ENCODE assay signal across 8 cellular contexts in genomic region chr11:63769044-63769718, GRCh38. TPM values are rescaled to one million over a fixed set of nuclear protein-coding genes. Genes with fewer than 3 reads are reported as not detected.
DNase-seq lines count a peak whose midpoint lies in the region; ATAC-seq and TF ChIP-seq lines count a peak whose summit lies in the region.

No MANE protein-coding gene starts in this region.

- H3K27ac ChIP-seq in HUES48 (ENCODE audit: low read depth, low read length), result peak overlapping the region; percentile 93

- peak overlapping the region; percentile 80 for H3K4me3 ChIP-seq in AG10803 (ENCODE audit: low read length)
- peak overlapping the region; percentile 83 for H3K4me3 ChIP-seq in HUES48 (ENCODE audit: low read depth, low read length)
- H3K4me3 ChIP-seq in fibroblast of pulmonary artery (replicated peaks; ENCODE audit: low read depth, low read length), result peak overlapping the region; percentile 86

- TF ChIP-seq POLR2A in GM18951 (IDR thresholded peaks at IDR 0.05; ENCODE audit: extremely low read depth, insufficient read depth, insufficient read length), result peak; percentile 34

- H3K9ac ChIP-seq in HUES48 (ENCODE audit: low read depth, low read length), result peak overlapping the region; percentile 26; the same call in 1 of the 2 replicates

- H3K9me3 ChIP-seq in HUES48 (ENCODE audit: control insufficient read depth, insufficient read depth, low read length), result no peaks in the 10 kb centered on the region

- peak; percentile 26 for ATAC-seq in omental fat pad (ENCODE audit: low FRiP score)

- peak; percentile 40 for DNase-seq in AG10803 (ENCODE audit: low read depth)
- DNase-seq in activated T-cell treated with anti-CD3 and anti-CD28 coated beads for 4 hours, result peak; percentile 30
- DNase-seq in fibroblast of pulmonary artery (ENCODE audit: low read depth), result peak; percentile 30
- no peak for DNase-seq in omental fat pad (ENCODE audit: low spot score)
- DNase-seq in putamen (ENCODE audit: low spot score), result no peak
- no peak for DNase-seq in midbrain (lab: John Stamatoyannopoulos, UW)

- peaks cover 34% of the 10 kb centered on the region for H3K4me1 ChIP-seq in HUES48 (ENCODE audit: control insufficient read depth, insufficient read depth, low read length)

- TF ChIP-seq CTCF in AG10803 (conservative IDR thresholded peaks at IDR 0.05; ENCODE audit: low read length) (no peak), fibroblast of pulmonary artery (IDR thresholded peaks at IDR 0.05; ENCODE audit: low read length, missing control alignments) (no peak), omental fat pad (IDR thresholded peaks at IDR 0.05) (no peak)

- in situ Hi-C loops in GM18951 (cut with MboI; ENCODE audit: low sequenced_read_pairs, unreplicated experiment), result no loop called here

- H3K27me3 ChIP-seq in HUES48 (ENCODE audit: control insufficient read depth, insufficient read depth, low read length), result peaks cover 21% of the 10 kb centered on the region

- H3K36me3 ChIP-seq in HUES48 (ENCODE audit: control insufficient read depth, insufficient read depth, low read length), result no peaks in the 10 kb centered on the region

RNA-seq across cellular contexts. Expression of gene ZFTA, which starts 0.6 kb away (rescaled TPM):
- 10 to 100 TPM; 10.7 to 18.3 (median 15.6) TPM for total RNA-seq in omental fat pad

RNA-seq across cellular contexts. Expression of gene SPINDOC, which starts 44.1 kb away (rescaled TPM):
- total RNA-seq in omental fat pad, result 10 to 100 TPM in 1 of 4 donors, 1 to 10 TPM in 3; 7.3 to 12.8 (median 8.6) TPM

Comparison
In these comparisons a context has a peak if more than half of its experiments do, and no peak if none do; other contexts are left out.
1. DNase-seq: peak in AG10803 (single experiment), activated T-cell treated with anti-CD3 and anti-CD28 coated beads for 4 hours (single experiment) and fibroblast of pulmonary artery (single experiment); none in omental fat pad (single experiment), putamen (single experiment) and midbrain (single experiment).
2. Peak in every context shown above with its lines, with median percentiles within 50 percentile points of each other: H3K4me3 ChIP-seq.